8 cellular contexts compared by ENCODE assay signal in the genomic region with DNA sequence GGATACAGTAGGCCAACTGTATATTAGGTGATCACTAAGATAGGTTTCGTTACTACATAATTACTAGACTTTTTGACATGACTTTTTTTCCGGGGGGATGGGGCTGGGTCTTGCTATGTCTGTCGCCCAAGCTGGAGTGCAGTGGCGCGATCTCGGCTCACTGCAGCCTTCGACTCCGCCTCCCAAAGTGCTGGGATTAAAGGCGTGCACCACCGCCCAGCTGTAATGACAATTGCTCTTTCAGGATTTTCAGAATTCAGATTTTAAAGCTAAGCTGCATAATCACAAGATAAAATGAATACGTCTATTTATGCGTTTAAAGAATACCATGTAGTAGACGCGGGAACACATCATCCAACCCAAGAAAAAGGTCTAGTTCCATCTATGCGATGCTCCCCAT. TPM values are rescaled to one million over a fixed set of nuclear protein-coding genes. Genes with fewer than 3 reads are reported as not detected.
DNase-seq lines count a peak whose midpoint lies in the region; TF ChIP-seq lines count a peak whose summit lies in the region.

No MANE protein-coding gene starts in this region.

- H3K36me3 Mint-ChIP-seq in endothelial cell (ENCODE audit: low read depth, unreplicated experiment), result peaks cover 4% of the 10 kb centered on the region

- TF ChIP-seq CTCF in Peyer's patch (IDR thresholded peaks at IDR 0.05) (no peak), endothelial cell (IDR thresholded peaks at IDR 0.05; ENCODE audit: unreplicated experiment) (no peak), neutrophil (IDR thresholded peaks at IDR 0.05) (no peak)

- DNase-seq in G401 (ENCODE audit: low spot score), result peak; percentile 36
- peak in 2 of 3 donors; percentile 56 to 58 for DNase-seq in Peyer's patch
- peak; percentile 17 for DNase-seq in endothelial cell (ENCODE audit: low spot score)
- DNase-seq in foreskin melanocyte, result no peak
- DNase-seq in cerebellum (ENCODE audit: low spot score), result no peak
- no peak for DNase-seq in dedifferentiated amniotic fluid mesenchymal stem cell (ENCODE audit: extremely low spot score)
- no peak for DNase-seq in NCI-H510A treated with DMSO at 0.1 percent for 48 hours (lab: John Stamatoyannopoulos, UW)

- H3K9me3 ChIP-seq in Peyer's patch (no peaks in the 10 kb centered on the region), neutrophil (no peaks in the 10 kb centered on the region)

- in situ Hi-C loops in G401 (cut with HindIII; ENCODE audit: low sequenced_read_pairs), result no loop called here

- no peaks in the 10 kb centered on the region for H3K27me3 ChIP-seq in Peyer's patch
- H3K27me3 ChIP-seq in neutrophil, result no peaks in the 10 kb centered on the region

- H3K27me3 Mint-ChIP-seq in endothelial cell (ENCODE audit: unreplicated experiment), result peaks cover 2% of the 10 kb centered on the region

- H3K27ac ChIP-seq in Peyer's patch (peak overlapping the region; percentile 98 to 100 (median 98)), neutrophil (peak overlapping the region; percentile 98)

- H3K4me3 ChIP-seq in Peyer's patch (peak overlapping the region; percentile 73 to 95 (median 83)), neutrophil (ENCODE audit: low read depth in 1 of 2, low read length in 1 of 2) (peak overlapping the region; percentile 98)

- H3K9me3 Mint-ChIP-seq in endothelial cell (ENCODE audit: unreplicated experiment), result no peaks in the 10 kb centered on the region

- H3K4me1 Mint-ChIP-seq in endothelial cell (ENCODE audit: unreplicated experiment), result peaks cover 42% of the 10 kb centered on the region

- peak overlapping the region; percentile 99 for H3K4me3 Mint-ChIP-seq in endothelial cell (ENCODE audit: unreplicated experiment)

- peaks cover 0 to 25% (median 7%) of the 10 kb centered on the region in 4 donors for H3K4me1 ChIP-seq in Peyer's patch
- peaks cover 61 to 67% of the 10 kb centered on the region in 2 experiments for H3K4me1 ChIP-seq in neutrophil (ENCODE audit: control insufficient read depth in 1 of 2, insufficient read depth in 1 of 2, low read depth in 1 of 2, low read length in 1 of 2)

- peaks cover 0 to 24% (median 0%) of the 10 kb centered on the region in 3 donors for H3K36me3 ChIP-seq in Peyer's patch
- peaks cover 24% of the 10 kb centered on the region for H3K36me3 ChIP-seq in neutrophil

- H3K27ac Mint-ChIP-seq in endothelial cell (ENCODE audit: unreplicated experiment), result peak overlapping the region; percentile 88

- no peak for TF ChIP-seq POLR2A in Peyer's patch (IDR thresholded peaks at IDR 0.05)

RNA-seq across cellular contexts. Expression of a gene that starts 1.0 kb away (rescaled TPM):
- total RNA-seq in G401 (2014; rRNA removed; shearing (Covaris generic)), result 101 and 134 TPM in 2 replicates
- total RNA-seq in Peyer's patch, result 10 to 100 TPM; 52.0 to 71.0 (median 60.5) TPM
- total RNA-seq in endothelial cell (ENCODE audit: unreplicated experiment), result 52.7 TPM
- 67.2 TPM for total RNA-seq in cerebellum

RNA-seq across cellular contexts. Expression of a gene that starts 8.2 kb away (rescaled TPM):
- total RNA-seq in G401 (2014; rRNA removed; shearing (Covaris generic)), result 8.7 and 12.6 TPM in 2 replicates
- total RNA-seq in Peyer's patch, result 10 to 100 TPM; 16.8 to 28.8 (median 22.3) TPM
- total RNA-seq in endothelial cell (ENCODE audit: unreplicated experiment), result 32.6 TPM
- 22.8 TPM for total RNA-seq in cerebellum

RNA-seq across cellular contexts. Expression of a gene that starts 22.3 kb away (rescaled TPM):
- not detected in 2 replicates for total RNA-seq in G401 (2014; rRNA removed; shearing (Covaris generic))
- not detected for total RNA-seq in Peyer's patch
- not detected for total RNA-seq in endothelial cell (ENCODE audit: unreplicated experiment)
- total RNA-seq in cerebellum, result not detected

RNA-seq across cellular contexts. Expression of a gene that starts 59.7 kb away (rescaled TPM):
- 79.6 and 88.8 TPM in 2 replicates for total RNA-seq in G401 (2014; rRNA removed; shearing (Covaris generic))
- total RNA-seq in Peyer's patch (100 to 1,000 TPM in 1 of 4 donors, 10 to 100 TPM in 3; 16.9 to 196 (median 22.6) TPM), endothelial cell (ENCODE audit: unreplicated experiment) (46.2 TPM), cerebellum (18.4 TPM)

Comparison
In these comparisons a context has a peak if more than half of its experiments do, and no peak if none do; other contexts are left out.
1. DNase-seq: peak in G401 (single experiment), Peyer's patch (2 of 3) and endothelial cell (single experiment); none in foreskin melanocyte (single experiment), cerebellum (single experiment), dedifferentiated amniotic fluid mesenchymal stem cell (single experiment) and NCI-H510A treated with DMSO at 0.1 percent for 48 hours (single experiment).